In the genomic region with DNA sequence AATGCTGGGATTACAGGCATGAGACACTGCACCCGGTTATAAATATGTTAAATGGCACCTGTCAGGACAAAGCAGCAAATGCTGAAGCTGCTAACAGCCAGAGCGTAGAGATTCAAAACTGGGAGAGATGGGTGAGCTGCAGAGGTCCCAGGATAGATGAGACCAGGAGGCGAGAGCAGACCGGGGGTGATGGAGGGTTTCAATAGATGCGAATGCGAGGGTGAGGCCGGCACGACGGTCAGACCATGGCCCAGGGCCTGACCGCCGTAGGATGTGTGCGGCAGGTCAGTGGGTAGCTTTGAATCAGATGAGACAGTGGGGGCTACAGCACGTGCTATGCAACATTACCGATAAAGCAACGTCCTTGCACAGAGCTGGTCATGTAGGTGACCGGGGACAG, we compare ENCODE assay signal across 37 cellular contexts. TPM values are rescaled to one million over a fixed set of nuclear protein-coding genes. Genes with fewer than 3 reads are reported as not detected.
"Had no signal": no experiment of that assay in that cellular context is flagged by ENCODE, and none has a peak within 500 bp of the region (broad histone marks: within the 10 kb centered on the region; RNA-seq: fewer than 3 reads in every experiment).

No MANE protein-coding gene starts in this region.

- FAIRE-seq: astrocyte, TTC549 had no signal

- H3K4me1 Mint-ChIP-seq: activated CD4-positive, alpha-beta memory T cell treated with anti-CD3 and anti-CD28 coated beads, Interleukin-2, amount 10 ng/mL, durations not matched to agents 7 days and 5 days; activated CD4-positive, alpha-beta T cell treated with anti-CD3 and anti-CD28 coated beads for 36 hours; activated CD4-positive, alpha-beta T cell treated with anti-CD3 and anti-CD28 coated beads, Interleukin-2, amount 10 ng/mL, durations not matched to agents 7 days and 5 days; activated CD8-positive, alpha-beta memory T cell treated with anti-CD3 and anti-CD28 coated beads, Interleukin-2, amount 10 ng/mL, durations not matched to agents 7 days and 5 days; activated naive CD4-positive, alpha-beta T cell treated with anti-CD3 and anti-CD28 coated beads, Interleukin-2, amount 10 ng/mL, durations not matched to agents 7 days and 5 days; activated naive CD4-positive, alpha-beta T cell treated with anti-CD3 and anti-CD28 coated beads, Interleukin-2, amount 50 U/mL, for 24 hours; T-cell had no signal

- H3K27me3 ChIP-seq: adrenal gland, body of pancreas, brain microvascular endothelial cell, breast epithelium had no signal

- H3K9me3 ChIP-seq: adrenal gland, body of pancreas, breast epithelium had no signal

- H3K27ac Mint-ChIP-seq: activated CD4-positive, alpha-beta memory T cell treated with anti-CD3 and anti-CD28 coated beads, Interleukin-2, amount 10 ng/mL, durations not matched to agents 7 days and 5 days; activated CD4-positive, alpha-beta T cell treated with anti-CD3 and anti-CD28 coated beads for 36 hours; activated CD4-positive, alpha-beta T cell treated with anti-CD3 and anti-CD28 coated beads, Interleukin-2, amount 10 ng/mL, durations not matched to agents 7 days and 5 days; activated CD8-positive, alpha-beta memory T cell treated with anti-CD3 and anti-CD28 coated beads, Interleukin-2, amount 10 ng/mL, durations not matched to agents 7 days and 5 days; activated CD8-positive, alpha-beta T cell treated with anti-CD3 and anti-CD28 coated beads, Interleukin-2, amount 10 ng/mL, durations not matched to agents 7 days and 5 days; activated naive CD4-positive, alpha-beta T cell treated with anti-CD3 and anti-CD28 coated beads, Interleukin-2, amount 10 ng/mL, durations not matched to agents 7 days and 5 days; activated naive CD4-positive, alpha-beta T cell treated with anti-CD3 and anti-CD28 coated beads, Interleukin-2, amount 50 U/mL, for 24 hours; activated naive CD8-positive, alpha-beta T cell; activated naive CD8-positive, alpha-beta T cell treated with anti-CD3 and anti-CD28 coated beads, Interleukin-2, amount 10 ng/mL, durations not matched to agents 7 days and 5 days; activated T-cell treated with anti-CD3 and anti-CD28 coated beads, Interleukin-2, amount 50 U/mL, for 24 hours; activated T-helper 2 cell treated with anti-CD3 and anti-CD28 coated beads, Interferon-gamma antibody, Interleukin-2, Interleukin-4, amounts not matched to agents 10 μg/mL and 5 μg/mL and 100 μg/mL, durations not matched to agents 14 hours and 24 hours and 36 hours; T-cell; T-helper 2 cell treated with Interferon-gamma antibody and Interleukin-4, amounts not matched to agents 5 μg/mL and 100 μg/mL, for 36 hours had no signal

- H3K27ac ChIP-seq: adrenal gland, body of pancreas, brain microvascular endothelial cell, breast epithelium, VCaP had no signal

- ATAC-seq: activated CD4-positive, alpha-beta T cell treated with anti-CD3 and anti-CD28 coated beads for 36 hours; activated CD4-positive, CD25-positive, alpha-beta regulatory T cell treated with anti-CD3 and anti-CD28 coated beads, Interleukin-2, amount 50 U/mL, for 24 hours; activated CD8-positive, alpha-beta memory T cell treated with anti-CD3 and anti-CD28 coated beads, Interleukin-2, amount 10 ng/mL, durations not matched to agents 7 days and 5 days; activated CD8-positive, alpha-beta T cell treated with anti-CD3 and anti-CD28 coated beads, Interleukin-2, amount 10 ng/mL, durations not matched to agents 7 days and 5 days; body of pancreas; T-cell had no signal

- H3K27me3 Mint-ChIP-seq: activated CD4-positive, alpha-beta T cell treated with anti-CD3 and anti-CD28 coated beads for 36 hours; activated CD8-positive, alpha-beta memory T cell treated with anti-CD3 and anti-CD28 coated beads, Interleukin-2, amount 10 ng/mL, durations not matched to agents 7 days and 5 days; activated naive CD4-positive, alpha-beta T cell treated with anti-CD3 and anti-CD28 coated beads, Interleukin-2, amount 50 U/mL, for 24 hours; activated naive CD8-positive, alpha-beta T cell; activated naive CD8-positive, alpha-beta T cell treated with anti-CD3 and anti-CD28 coated beads, Interleukin-2, amount 10 ng/mL, durations not matched to agents 7 days and 5 days; activated T-cell treated with anti-CD3 and anti-CD28 coated beads, Interleukin-2, amount 50 U/mL, for 24 hours; T-cell had no signal

- DNase-seq: activated CD4-positive, alpha-beta memory T cell treated with anti-CD3 and anti-CD28 coated beads, Interleukin-2, amount 10 ng/mL, durations not matched to agents 7 days and 5 days; activated CD4-positive, alpha-beta T cell treated with anti-CD3 and anti-CD28 coated beads for 1 hour; activated CD4-positive, alpha-beta T cell treated with anti-CD3 and anti-CD28 coated beads for 36 hours; activated CD4-positive, alpha-beta T cell treated with anti-CD3 and anti-CD28 coated beads for 48 hours; activated CD4-positive, alpha-beta T cell treated with anti-CD3 and anti-CD28 coated beads, Interleukin-2, amount 10 ng/mL, durations not matched to agents 7 days and 5 days; activated CD4-positive, alpha-beta T cell treated with anti-CD3 and anti-CD28 coated beads, Interleukin-2, amount 50 U/mL, for 48 hours; activated CD4-positive, CD25-positive, alpha-beta regulatory T cell; activated CD8-positive, alpha-beta memory T cell treated with anti-CD3 and anti-CD28 coated beads for 24 hours; activated CD8-positive, alpha-beta memory T cell treated with anti-CD3 and anti-CD28 coated beads, Interleukin-2, amount 10 ng/mL, durations not matched to agents 7 days and 5 days; activated CD8-positive, alpha-beta memory T cell treated with anti-CD3 and anti-CD28 coated beads, Interleukin-2, amount 50 U/mL, for 48 hours; activated CD8-positive, alpha-beta T cell treated with anti-CD3 and anti-CD28 coated beads, Interleukin-2, amount 10 ng/mL, durations not matched to agents 7 days and 5 days; activated effector memory CD4-positive, alpha-beta T cell treated with Interleukin-2 at 50 U/mL for 16 hours; activated gamma-delta T cell; activated naive CD4-positive, alpha-beta T cell treated with anti-CD3 and anti-CD28 coated beads, Interleukin-2, amount 10 ng/mL, durations not matched to agents 7 days and 5 days; activated naive CD4-positive, alpha-beta T cell treated with Interleukin-2 at 50 U/mL for 16 hours; activated naive CD8-positive, alpha-beta T cell treated with anti-CD3 and anti-CD28 coated beads, Interleukin-2, amount 10 ng/mL, durations not matched to agents 7 days and 5 days; activated T-cell treated with anti-CD3 and anti-CD28 coated beads, Interleukin-2, amount 50 U/mL, for 24 hours; activated T-cell treated with anti-CD3 and anti-CD28 coated beads, Interleukin-2, amount 50 U/mL, for 48 hours; adrenal gland; amniotic stem cell; aorta; body of pancreas; brain microvascular endothelial cell; central memory CD4-positive, alpha-beta T cell; T-cell; T-helper 2 cell; T-helper 9 cell had no signal

- H3K36me3 ChIP-seq: brain microvascular endothelial cell, breast epithelium had no signal

- H3K4me1 ChIP-seq: breast epithelium had no signal

- H3K9me3 Mint-ChIP-seq: activated CD4-positive, alpha-beta memory T cell treated with anti-CD3 and anti-CD28 coated beads, Interleukin-2, amount 10 ng/mL, durations not matched to agents 7 days and 5 days; activated CD4-positive, alpha-beta T cell treated with anti-CD3 and anti-CD28 coated beads, Interleukin-2, amount 10 ng/mL, durations not matched to agents 7 days and 5 days; activated naive CD4-positive, alpha-beta T cell treated with anti-CD3 and anti-CD28 coated beads, Interleukin-2, amount 10 ng/mL, durations not matched to agents 7 days and 5 days; activated naive CD4-positive, alpha-beta T cell treated with anti-CD3 and anti-CD28 coated beads, Interleukin-2, amount 50 U/mL, for 24 hours; activated naive CD8-positive, alpha-beta T cell treated with anti-CD3 and anti-CD28 coated beads, Interleukin-2, amount 10 ng/mL, durations not matched to agents 7 days and 5 days; activated T-cell treated with anti-CD3 and anti-CD28 coated beads, Interleukin-2, amount 50 U/mL, for 24 hours; activated T-helper 2 cell treated with anti-CD3 and anti-CD28 coated beads, Interferon-gamma antibody, Interleukin-2, Interleukin-4, amounts not matched to agents 10 μg/mL and 5 μg/mL and 100 μg/mL, durations not matched to agents 14 hours and 24 hours and 36 hours; T-cell; T-helper 2 cell treated with Interferon-gamma antibody and Interleukin-4, amounts not matched to agents 5 μg/mL and 100 μg/mL, for 36 hours had no signal

- H3K4me3 Mint-ChIP-seq: activated CD4-positive, alpha-beta memory T cell treated with anti-CD3 and anti-CD28 coated beads, Interleukin-2, amount 10 ng/mL, durations not matched to agents 7 days and 5 days; activated CD4-positive, alpha-beta T cell treated with anti-CD3 and anti-CD28 coated beads for 36 hours; activated CD4-positive, alpha-beta T cell treated with anti-CD3 and anti-CD28 coated beads, Interleukin-2, amount 10 ng/mL, durations not matched to agents 7 days and 5 days; activated CD8-positive, alpha-beta memory T cell treated with anti-CD3 and anti-CD28 coated beads, Interleukin-2, amount 10 ng/mL, durations not matched to agents 7 days and 5 days; activated CD8-positive, alpha-beta T cell treated with anti-CD3 and anti-CD28 coated beads, Interleukin-2, amount 10 ng/mL, durations not matched to agents 7 days and 5 days; activated naive CD4-positive, alpha-beta T cell treated with anti-CD3 and anti-CD28 coated beads, Interleukin-2, amount 10 ng/mL, durations not matched to agents 7 days and 5 days; activated naive CD4-positive, alpha-beta T cell treated with anti-CD3 and anti-CD28 coated beads, Interleukin-2, amount 50 U/mL, for 24 hours; activated naive CD8-positive, alpha-beta T cell; activated naive CD8-positive, alpha-beta T cell treated with anti-CD3 and anti-CD28 coated beads, Interleukin-2, amount 10 ng/mL, durations not matched to agents 7 days and 5 days; activated T-cell treated with anti-CD3 and anti-CD28 coated beads, Interleukin-2, amount 50 U/mL, for 24 hours; T-cell; T-helper 2 cell treated with Interferon-gamma antibody and Interleukin-4, amounts not matched to agents 5 μg/mL and 100 μg/mL, for 36 hours had no signal

- H3K4me3 ChIP-seq: adrenal gland, body of pancreas, breast epithelium had no signal

- H3K36me3 Mint-ChIP-seq: activated CD8-positive, alpha-beta memory T cell treated with anti-CD3 and anti-CD28 coated beads, Interleukin-2, amount 10 ng/mL, durations not matched to agents 7 days and 5 days; activated naive CD4-positive, alpha-beta T cell treated with anti-CD3 and anti-CD28 coated beads, Interleukin-2, amount 10 ng/mL, durations not matched to agents 7 days and 5 days; activated naive CD4-positive, alpha-beta T cell treated with anti-CD3 and anti-CD28 coated beads, Interleukin-2, amount 50 U/mL, for 24 hours; activated naive CD8-positive, alpha-beta T cell; activated naive CD8-positive, alpha-beta T cell treated with anti-CD3 and anti-CD28 coated beads, Interleukin-2, amount 10 ng/mL, durations not matched to agents 7 days and 5 days; T-cell had no signal

RNA-seq across cellular contexts. Expression of a gene that starts 14.3 kb away (rescaled TPM):
- total RNA-seq: activated CD4-positive, alpha-beta memory T cell treated with anti-CD3 and anti-CD28 coated beads, Interleukin-2, amount 10 ng/mL, durations not matched to agents 7 days and 5 days; activated CD4-positive, alpha-beta T cell treated with anti-CD3 and anti-CD28 coated beads, Interleukin-2, amount 10 ng/mL, durations not matched to agents 7 days and 5 days; activated CD8-positive, alpha-beta T cell treated with anti-CD3 and anti-CD28 coated beads, Interleukin-2, amount 10 ng/mL, durations not matched to agents 7 days and 5 days; activated T-helper 2 cell treated with anti-CD3 and anti-CD28 coated beads, Interferon-gamma antibody, Interleukin-2, Interleukin-4, amounts not matched to agents 10 μg/mL and 5 μg/mL and 100 μg/mL, durations not matched to agents 14 hours and 24 hours and 36 hours; T-helper 1 cell treated with Interleukin-12 subunit alpha and Interleukin-12 subunit beta and Interleukin-4 antibody, amounts not matched to agents 30 ng/mL and 1 ng/mL, for 36 hours had no signal
